Comparison of ENCODE assay signal across 9 cellular contexts in the genomic region with DNA sequence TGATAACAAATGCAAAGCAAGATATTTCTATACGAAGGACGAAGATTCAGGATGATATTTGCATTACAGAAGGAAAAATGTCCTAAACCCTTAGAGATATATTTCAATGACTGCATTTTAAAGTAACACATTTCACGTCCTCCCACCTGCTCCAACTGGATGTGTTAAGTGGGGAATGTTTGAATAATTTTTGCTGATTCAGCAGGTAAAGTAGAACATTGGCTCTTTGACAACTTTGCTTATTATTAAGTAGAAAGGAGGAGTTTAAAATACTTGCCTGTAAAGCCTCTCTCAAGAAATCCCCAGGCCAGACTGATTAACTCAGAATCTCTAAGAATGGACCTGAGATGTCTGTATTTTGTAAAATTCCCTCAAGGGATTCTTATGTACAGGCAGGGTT.
"Had no signal": no experiment of that assay in that cellular context is flagged by ENCODE, and none has a peak within 500 bp of the region (broad histone marks: within the 10 kb centered on the region; RNA-seq: fewer than 3 reads in every experiment).

No MANE protein-coding gene starts in this region.

- H3K4me3 ChIP-seq: GM23248 had no signal

- H3K4me3 Mint-ChIP-seq: H9 had no signal

- H3K27ac Mint-ChIP-seq: H9 had no signal

- DNase-seq: GM23248, GOT3, H9, HCEC 1CT, Karpas-422, KBM-7 had no signal

- H3K9ac ChIP-seq: GM23248, KMS-11 had no signal

- H3K4me1 Mint-ChIP-seq: H9 had no signal

- H3K4me2 ChIP-seq: KMS-11 had no signal

- FAIRE-seq: H54, HTR-8/SVneo had no signal

- H3K27ac ChIP-seq: GM23248, KMS-11 had no signal

- H2AFZ ChIP-seq: GM23248 had no signal
